In genomic region chr2:96866586-96866985, GRCh38 we compare ENCODE assay signal across 10 cellular contexts. TPM values are rescaled to one million over a fixed set of nuclear protein-coding genes. Genes with fewer than 3 reads are reported as not detected.
DNase-seq lines count a peak whose midpoint lies in the region; ATAC-seq and TF ChIP-seq lines count a peak whose summit lies in the region.
"Had no signal": no experiment of that assay in that cellular context is flagged by ENCODE, and none has a peak within 500 bp of the region (broad histone marks: within the 10 kb centered on the region; RNA-seq: fewer than 3 reads in every experiment).

No MANE protein-coding gene starts in this region.

- no peaks in the 10 kb centered on the region for H3K9me3 ChIP-seq in liver (ENCODE audit: control insufficient read depth in 4 of 4, low read length in 3 of 4)
- no peaks in the 10 kb centered on the region for H3K9me3 ChIP-seq in stomach

- H3K36me3 ChIP-seq in liver (ENCODE audit: control insufficient read depth in 4 of 4, insufficient read depth in 3 of 4, low read depth in 1 of 4, low read length in 3 of 4) (peaks cover 4 to 28% (median 11%) of the 10 kb centered on the region in 4 donors), stomach (peaks cover 46 to 59% (median 54%) of the 10 kb centered on the region in 4 donors)

- H3K9me3 Mint-ChIP-seq in activated CD4-positive, alpha-beta T cell treated with anti-CD3 and anti-CD28 coated beads, Interleukin-2, amount 10 ng/mL, durations not matched to agents 24 days and 14 days: no peaks in the 10 kb centered on the region
- H3K9me3 Mint-ChIP-seq in activated T-helper 17 cell treated with anti-CD3 and anti-CD28 coated beads, Interleukin-2, amount 50 U/mL, for 72 hours: no peaks in the 10 kb centered on the region

- H3K4me3 ChIP-seq in liver (ENCODE audit: low read depth in 1 of 3, low read length in 3 of 3) (no peak overlapping the region), stomach (peak overlapping the region in 3 of 4 donors; percentile 60 to 99 (median 92))
- H3K4me3 ChIP-seq: SJSA1 had no signal

- intact Hi-C loops in activated CD4-positive, alpha-beta T cell treated with anti-CD3 and anti-CD28 coated beads, Interleukin-2, amount 10 ng/mL, durations not matched to agents 24 days and 14 days (cut with micrococcal nuclease): no loop called here
- intact Hi-C loops in stomach (cut with DNase I; ENCODE audit: low total_unique reads): no loop called here

- TF ChIP-seq POLR2A in stomach (IDR thresholded peaks at IDR 0.05): no peak

- no peak for ATAC-seq in activated T-helper 17 cell treated with anti-CD3 and anti-CD28 coated beads, Interleukin-2, amount 50 U/mL, for 72 hours (replicated peaks)
- ATAC-seq in GM18511 (IDR thresholded peaks at IDR 0.05; ENCODE audit: unreplicated experiment): no peak

- H3K27me3 ChIP-seq in liver (ENCODE audit: control insufficient read depth in 4 of 4, insufficient read depth in 4 of 4, low read length in 3 of 4) (no peaks in the 10 kb centered on the region), stomach (peaks cover 0 to 22% (median 0%) of the 10 kb centered on the region in 3 donors)

- TF ChIP-seq EP300 in stomach (IDR thresholded peaks at IDR 0.05): no peak

- peaks cover 10% of the 10 kb centered on the region for H3K27me3 Mint-ChIP-seq in activated CD4-positive, alpha-beta T cell treated with anti-CD3 and anti-CD28 coated beads, Interleukin-2, amount 10 ng/mL, durations not matched to agents 24 days and 14 days
- H3K27me3 Mint-ChIP-seq in activated T-helper 17 cell treated with anti-CD3 and anti-CD28 coated beads, Interleukin-2, amount 50 U/mL, for 72 hours: peaks cover 2% of the 10 kb centered on the region

- TF ChIP-seq CTCF in liver (IDR thresholded peaks at IDR 0.05; ENCODE audit: low read depth, low read length, missing input control) (no peak), stomach (IDR thresholded peaks at IDR 0.05) (no peak)

- H3K4me1 ChIP-seq in liver (ENCODE audit: control insufficient read depth in 4 of 4, insufficient read depth in 4 of 4, low read length in 3 of 4): peaks cover 12 to 55% (median 46%) of the 10 kb centered on the region in 4 donors
- H3K4me1 ChIP-seq in stomach: peaks cover 46 to 84% (median 66%) of the 10 kb centered on the region in 4 donors

- H3K27ac Mint-ChIP-seq in activated CD4-positive, alpha-beta T cell treated with anti-CD3 and anti-CD28 coated beads, Interleukin-2, amount 10 ng/mL, durations not matched to agents 24 days and 14 days: no peak overlapping the region
- H3K27ac Mint-ChIP-seq in activated T-helper 17 cell treated with anti-CD3 and anti-CD28 coated beads, Interleukin-2, amount 50 U/mL, for 72 hours: peak overlapping the region; percentile 36

- peak overlapping the region; percentile 96 to 97 for H3K27ac ChIP-seq in liver (ENCODE audit: low read depth in 1 of 2, low read length in 2 of 2)
- peak overlapping the region; percentile 18 to 99 (median 97) for H3K27ac ChIP-seq in stomach
- H3K27ac ChIP-seq: SJSA1 had no signal

- H3K36me3 Mint-ChIP-seq in activated CD4-positive, alpha-beta T cell treated with anti-CD3 and anti-CD28 coated beads, Interleukin-2, amount 10 ng/mL, durations not matched to agents 24 days and 14 days (ENCODE audit: low read depth): peaks cover 12% of the 10 kb centered on the region
- peaks cover 16% of the 10 kb centered on the region for H3K36me3 Mint-ChIP-seq in activated T-helper 17 cell treated with anti-CD3 and anti-CD28 coated beads, Interleukin-2, amount 50 U/mL, for 72 hours (ENCODE audit: low read depth)

- H3K4me1 Mint-ChIP-seq in activated CD4-positive, alpha-beta T cell treated with anti-CD3 and anti-CD28 coated beads, Interleukin-2, amount 10 ng/mL, durations not matched to agents 24 days and 14 days: peaks cover 23% of the 10 kb centered on the region
- peaks cover 5% of the 10 kb centered on the region for H3K4me1 Mint-ChIP-seq in activated T-helper 17 cell treated with anti-CD3 and anti-CD28 coated beads, Interleukin-2, amount 50 U/mL, for 72 hours

- no peak for DNase-seq in activated CD4-positive, alpha-beta T cell treated with anti-CD3 and anti-CD28 coated beads, Interleukin-2, amount 10 ng/mL, durations not matched to agents 24 days and 14 days
- DNase-seq in activated CD4-positive, alpha-beta T cell treated with anti-CD3 and anti-CD28 coated beads, Interleukin-2, amount 50 U/mL, for 4 hours: no peak
- DNase-seq in stomach (no peak), midbrain (lab: John Stamatoyannopoulos, UW) (no peak)
- DNase-seq in NK-92 treated with Interleukin-12 subunit alpha and Interleukin-12 subunit beta, amount 100 ng/mL, for 24 hours (lab: John Stamatoyannopoulos, UW): no peak
- DNase-seq: NCI-H1417 treated with DMSO at 0.1 percent for 48 hours had no signal

- no peak for TF ChIP-seq RAD21 in liver (IDR thresholded peaks at IDR 0.05)

- H3K9ac ChIP-seq in liver (ENCODE audit: low read depth in 1 of 2, low read length in 2 of 2): no peak overlapping the region

- WGBS in liver: 72% methylated on average over 8 of the region's 8 CpGs
- WGBS in stomach, 5 donors: 59 to 74% (median 67%) methylated on average over 8 of the region's 8 CpGs

- peak overlapping the region; percentile 21 for H3K4me3 Mint-ChIP-seq in activated CD4-positive, alpha-beta T cell treated with anti-CD3 and anti-CD28 coated beads, Interleukin-2, amount 10 ng/mL, durations not matched to agents 24 days and 14 days
- peak overlapping the region; percentile 77 for H3K4me3 Mint-ChIP-seq in activated T-helper 17 cell treated with anti-CD3 and anti-CD28 coated beads, Interleukin-2, amount 50 U/mL, for 72 hours

TF ChIP-seq in liver, 16 proteins besides CTCF, POLR2A, EP300 and RAD21:
- no peak for TF ChIP-seq HNF4A (conservative IDR thresholded peaks at IDR 0.05)
- no peak for TF ChIP-seq JUND (IDR thresholded peaks at IDR 0.05)
- TF ChIP-seq EGR1 (IDR thresholded peaks at IDR 0.05; ENCODE audit: low read depth in 2 of 2): no peak
- peak; percentile 87 for TF ChIP-seq NR2F2 (IDR thresholded peaks at IDR 0.05)
- peak; percentile 61 to 69 for TF ChIP-seq RXRA (IDR thresholded peaks at IDR 0.05)
TF ChIP-seq in liver: peak in this region for 2.

RNA-seq across cellular contexts. Expression of gene SEMA4C, which starts 3.3 kb away (rescaled TPM):
- 23.8 and 26.1 TPM in 2 replicates for total RNA-seq in activated CD4-positive, alpha-beta T cell treated with anti-CD3 and anti-CD28 coated beads, Interleukin-2, amount 10 ng/mL, durations not matched to agents 24 days and 14 days
- total RNA-seq in activated T-helper 17 cell treated with anti-CD3 and anti-CD28 coated beads, Interleukin-2, amount 50 U/mL, for 72 hours: 1 to 10 TPM; 8.3 to 9.6 TPM
- total RNA-seq in liver: 10 to 100 TPM; 13.3 to 23.2 TPM
- polyA plus RNA-seq in liver: 10 to 100 TPM in 1 of 2 donors, 1 to 10 TPM in 1; 3.7 to 13.0 TPM
- total RNA-seq in stomach: 10 to 100 TPM; 10.7 to 78.8 (median 24.4) TPM
- polyA plus RNA-seq in stomach: 10 to 100 TPM in 1 of 3 donors, 1 to 10 TPM in 2; 5.7 to 15.8 (median 8.0) TPM

RNA-seq across cellular contexts. Expression of gene ANKRD39, which starts 8.8 kb away (rescaled TPM):
- 37.0 and 44.0 TPM in 2 replicates for total RNA-seq in activated CD4-positive, alpha-beta T cell treated with anti-CD3 and anti-CD28 coated beads, Interleukin-2, amount 10 ng/mL, durations not matched to agents 24 days and 14 days
- total RNA-seq in activated T-helper 17 cell treated with anti-CD3 and anti-CD28 coated beads, Interleukin-2, amount 50 U/mL, for 72 hours: 10 to 100 TPM; 25.2 to 52.3 TPM
- total RNA-seq in liver: 1 to 10 TPM; 4.7 to 9.3 TPM
- 10 to 100 TPM; 12.1 to 22.7 TPM for polyA plus RNA-seq in liver
- 10 to 100 TPM in 3 of 5 donors, 1 to 10 TPM in 2; 2.8 to 32.1 (median 11.3) TPM for total RNA-seq in stomach
- 10 to 100 TPM; 11.5 to 18.0 (median 14.1) TPM for polyA plus RNA-seq in stomach

RNA-seq across cellular contexts. Expression of gene ANKRD23, which starts 22.8 kb away (rescaled TPM):
- 6.7 and 8.4 TPM in 2 replicates for total RNA-seq in activated CD4-positive, alpha-beta T cell treated with anti-CD3 and anti-CD28 coated beads, Interleukin-2, amount 10 ng/mL, durations not matched to agents 24 days and 14 days
- 10 to 100 TPM in 1 of 2 donors, 1 to 10 TPM in 1; 6.8 to 11.7 TPM for total RNA-seq in activated T-helper 17 cell treated with anti-CD3 and anti-CD28 coated beads, Interleukin-2, amount 50 U/mL, for 72 hours
- total RNA-seq in liver (1 to 10 TPM; 1.4 to 4.2 TPM), stomach (1 to 10 TPM in 4 of 5 donors, not detected in 1; 1.3 to 3.6 (median 2.0) TPM)
- polyA plus RNA-seq in liver (1 to 10 TPM in 1 of 2 donors, under 1 TPM in 1; 0.82 to 2.4 TPM), stomach (1 to 10 TPM in 2 of 3 donors, under 1 TPM in 1; 1.00 to 2.9 (median 2.4) TPM)

RNA-seq across cellular contexts. Expression of gene CNNM3, which starts 50.5 kb away (rescaled TPM):
- 29.4 and 30.5 TPM in 2 replicates for total RNA-seq in activated CD4-positive, alpha-beta T cell treated with anti-CD3 and anti-CD28 coated beads, Interleukin-2, amount 10 ng/mL, durations not matched to agents 24 days and 14 days
- total RNA-seq in activated T-helper 17 cell treated with anti-CD3 and anti-CD28 coated beads, Interleukin-2, amount 50 U/mL, for 72 hours: 10 to 100 TPM; 17.9 to 22.0 TPM
- total RNA-seq in liver (10 to 100 TPM; 17.0 to 19.8 TPM), stomach (100 to 1,000 TPM in 1 of 5 donors, 10 to 100 TPM in 3, 1 to 10 TPM in 1; 6.2 to 107 (median 23.3) TPM)
- polyA plus RNA-seq in liver (10 to 100 TPM; 10.0 to 15.2 TPM), stomach (1 to 10 TPM; 4.6 to 8.4 (median 6.3) TPM)

Comparison
In these comparisons a context has a peak if more than half of its experiments do, and no peak if none do; other contexts are left out.
1. H3K4me3 ChIP-seq: peak in stomach (3 of 4); none in liver (0 of 3).